Comparison of ENCODE assay signal across 8 cellular contexts in genomic region chr22:31313366-31314147, GRCh38. TPM values are rescaled to one million over a fixed set of nuclear protein-coding genes. Genes with fewer than 3 reads are reported as not detected.
DNase-seq lines count a peak whose midpoint lies in the region; ATAC-seq and TF ChIP-seq lines count a peak whose summit lies in the region.

No MANE protein-coding gene starts in this region.

- TF ChIP-seq POLR2A in ovary (IDR thresholded peaks at IDR 0.05) = peak; percentile 14

- H3K4me3 ChIP-seq in adipocyte (ENCODE audit: low read length) (no peak overlapping the region), cardiac muscle cell (no peak overlapping the region), ovary (no peak overlapping the region), upper lobe of right lung (no peak overlapping the region)

- in situ Hi-C loops in Caki2 (cut with HindIII; ENCODE audit: low pct_unique_long_range_greater_than_20kb, low sequenced_read_pairs) = no loop called here

- H3K27me3 ChIP-seq in adipocyte (replicated peaks; ENCODE audit: control insufficient read depth, insufficient read depth, low read length) (no peaks in the 10 kb centered on the region), cardiac muscle cell (no peaks in the 10 kb centered on the region), ovary (no peaks in the 10 kb centered on the region), upper lobe of right lung (no peaks in the 10 kb centered on the region)

- H3K27ac ChIP-seq in cardiac muscle cell = no peak overlapping the region
- H3K27ac ChIP-seq in ovary = peak overlapping the region; percentile 6 to 93
- H3K27ac ChIP-seq in upper lobe of right lung = peak overlapping the region; percentile 67

- H3K4me1 ChIP-seq in adipocyte (ENCODE audit: control insufficient read depth, insufficient read depth, low read length) (peaks cover 5% of the 10 kb centered on the region), cardiac muscle cell (ENCODE audit: low read depth) (no peaks in the 10 kb centered on the region), ovary (ENCODE audit: insufficient read depth) (peaks cover 4% of the 10 kb centered on the region), upper lobe of right lung (peaks cover 12% of the 10 kb centered on the region)

- intact Hi-C loops in ovary (cut with DNase I) (no loop called here), upper lobe of right lung (cut with DNase I) (no loop called here)

- no peak overlapping the region for H3K9ac ChIP-seq in adipocyte (ENCODE audit: low read length)

- H3K36me3 ChIP-seq in adipocyte (ENCODE audit: control insufficient read depth, insufficient read depth, low read length, severe bottlenecking) = peaks cover 5% of the 10 kb centered on the region
- no peaks in the 10 kb centered on the region for H3K36me3 ChIP-seq in cardiac muscle cell
- H3K36me3 ChIP-seq in ovary = no peaks in the 10 kb centered on the region
- no peaks in the 10 kb centered on the region for H3K36me3 ChIP-seq in upper lobe of right lung

- TF ChIP-seq CTCF in cardiac muscle cell (IDR thresholded peaks at IDR 0.05; ENCODE audit: low read depth, low read length) (peak; percentile 92), ovary (IDR thresholded peaks at IDR 0.05) (peak; percentile 64 to 87 (median 83)), upper lobe of right lung (IDR thresholded peaks at IDR 0.05) (peak; percentile 93)

- TF ChIP-seq EP300 in ovary (IDR thresholded peaks at IDR 0.05) = no peak

- 5 to 15% (median 7%) methylated on average over 6 of the region's 6 CpGs for WGBS in ovary, 3 donors

- ATAC-seq in upper lobe of right lung (peak; percentile 99), GM19023 (IDR thresholded peaks at IDR 0.05; ENCODE audit: unreplicated experiment) (no peak)

- peaks cover 6% of the 10 kb centered on the region for H3K9me3 ChIP-seq in adipocyte (ENCODE audit: control insufficient read depth, low read length)
- H3K9me3 ChIP-seq in cardiac muscle cell (ENCODE audit: low read depth) = no peaks in the 10 kb centered on the region
- no peaks in the 10 kb centered on the region for H3K9me3 ChIP-seq in ovary
- H3K9me3 ChIP-seq in upper lobe of right lung = peaks cover 3% of the 10 kb centered on the region

- DNase-seq in Caki2 (ENCODE audit: low read depth) = peak; percentile 39
- peak; percentile 63 for DNase-seq in KG1 (lab: John Stamatoyannopoulos, UW)
- peak; percentile 19 for DNase-seq in SKM-1 (lab: John Stamatoyannopoulos, UW; ENCODE audit: unreplicated experiment)
- DNase-seq in adipocyte (ENCODE audit: low read depth) = peak; percentile 82
- DNase-seq in cardiac muscle cell (ENCODE audit: low read depth in 1 of 2, low spot score in 1 of 2) = peak; percentile 78 to 89
- peak; percentile 88 to 97 (median 94) for DNase-seq in ovary
- DNase-seq in upper lobe of right lung = peak; percentile 90

RNA-seq across cellular contexts. Expression of gene PIK3IP1, which starts 21.3 kb away (rescaled TPM):
- total RNA-seq in Caki2 (2014; rRNA removed; shearing (Covaris generic); ENCODE audit: low replicate concordance) = 2.2 and 6.5 TPM in 2 replicates
- total RNA-seq in cardiac muscle cell (7.2 and 9.8 TPM in 2 replicates), ovary (10 to 100 TPM; 10.8 to 34.2 (median 18.7) TPM), upper lobe of right lung (56.4 TPM)
- polyA plus RNA-seq in cardiac muscle cell (6.5 and 12.0 TPM in 2 replicates), ovary (10 to 100 TPM; 26.5 to 48.9 TPM)

RNA-seq across cellular contexts. Expression of gene PATZ1, which starts 32.6 kb away (rescaled TPM):
- total RNA-seq in Caki2 (2014; rRNA removed; shearing (Covaris generic); ENCODE audit: low replicate concordance) = 23.7 and 27.4 TPM in 2 replicates
- 29.6 and 46.4 TPM in 2 replicates for total RNA-seq in cardiac muscle cell
- polyA plus RNA-seq in cardiac muscle cell = 24.8 and 35.5 TPM in 2 replicates
- 10 to 100 TPM; 26.3 to 44.5 (median 39.3) TPM for total RNA-seq in ovary
- 10 to 100 TPM; 26.8 to 29.7 TPM for polyA plus RNA-seq in ovary
- 24.3 TPM for total RNA-seq in upper lobe of right lung

Comparison
In these comparisons a context has a peak if more than half of its experiments do, and no peak if none do; other contexts are left out.
1. DNase-seq: peak in every context shown above with its lines; median percentile 94 in ovary; 90 in upper lobe of right lung; 84 in cardiac muscle cell; 82 in adipocyte; 63 in KG1; 39 in Caki2; 19 in SKM-1.